In the genomic region with DNA sequence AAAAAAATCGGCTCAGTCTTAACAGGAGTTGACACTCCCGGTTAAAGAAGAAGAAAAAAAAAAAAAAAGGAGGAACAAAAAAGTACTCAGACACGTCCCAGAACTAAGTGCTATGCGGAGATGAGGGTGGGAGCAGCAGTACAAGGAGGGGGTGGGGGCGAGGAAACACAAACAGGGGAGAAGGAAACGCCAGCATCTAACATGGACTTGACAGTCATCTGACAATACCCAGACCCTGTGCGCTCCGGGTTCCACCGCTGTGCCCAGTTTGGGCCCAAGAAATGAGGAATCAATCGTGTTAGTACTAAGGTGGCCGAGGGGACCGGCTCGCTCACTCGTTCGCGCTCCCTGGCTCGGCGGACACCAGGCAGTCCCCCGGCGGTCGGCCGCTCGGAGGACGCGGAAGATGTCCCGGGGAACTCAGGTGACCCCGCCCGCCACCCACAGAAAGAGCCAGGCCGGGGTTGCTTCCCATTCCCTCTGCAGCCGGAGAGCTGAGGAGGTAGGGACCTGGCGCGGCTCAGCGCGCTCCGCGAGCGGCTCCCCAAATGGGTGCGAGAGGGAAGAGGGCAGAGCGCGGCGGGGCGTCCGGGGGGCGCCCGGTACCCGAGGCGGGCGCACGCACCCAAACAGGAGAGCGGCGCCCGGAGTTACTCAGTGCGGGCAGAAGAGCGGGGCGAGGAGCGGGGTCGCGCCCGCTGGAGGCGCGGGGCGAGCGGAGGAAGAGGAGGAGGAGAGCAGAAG, we compare ENCODE assay signal across 1 cellular context.
A peak's percentile ranks its signal among the peaks of the same experiment; 100 is the strongest.
TF ChIP-seq lines count a peak whose summit lies in the region.

No MANE protein-coding gene starts in this region.

TF ChIP-seq in HEK293, 187 proteins besides CTCF, POLR2A, EP300 and RAD21 (continued from another document):
- TF ChIP-seq, protein P1, sequence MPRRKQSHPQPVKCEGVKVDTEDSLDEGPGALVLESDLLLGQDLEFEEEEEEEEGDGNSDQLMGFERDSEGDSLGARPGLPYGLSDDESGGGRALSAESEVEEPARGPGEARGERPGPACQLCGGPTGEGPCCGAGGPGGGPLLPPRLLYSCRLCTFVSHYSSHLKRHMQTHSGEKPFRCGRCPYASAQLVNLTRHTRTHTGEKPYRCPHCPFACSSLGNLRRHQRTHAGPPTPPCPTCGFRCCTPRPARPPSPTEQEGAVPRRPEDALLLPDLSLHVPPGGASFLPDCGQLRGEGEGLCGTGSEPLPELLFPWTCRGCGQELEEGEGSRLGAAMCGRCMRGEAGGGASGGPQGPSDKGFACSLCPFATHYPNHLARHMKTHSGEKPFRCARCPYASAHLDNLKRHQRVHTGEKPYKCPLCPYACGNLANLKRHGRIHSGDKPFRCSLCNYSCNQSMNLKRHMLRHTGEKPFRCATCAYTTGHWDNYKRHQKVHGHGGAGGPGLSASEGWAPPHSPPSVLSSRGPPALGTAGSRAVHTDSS (tag by site-specific recombination; IDR thresholded peaks at IDR 0.05): no peak; the same call in 1 of the 2 replicates
- TF ChIP-seq ZNF629 (tag by site-specific recombination; IDR thresholded peaks at IDR 0.05): no peak
- no peak for TF ChIP-seq ZNF830 (tag by site-specific recombination; IDR thresholded peaks at IDR 0.05; ENCODE audit: low read depth)
- no peak for TF ChIP-seq GLIS1 (tag by site-specific recombination; IDR thresholded peaks at IDR 0.05)
- no peak; the same call in 1 of the 2 replicates for TF ChIP-seq ZNF341 (tag by site-specific recombination; IDR thresholded peaks at IDR 0.05; ENCODE audit: low read depth)
- TF ChIP-seq ZNF555 (tag by site-specific recombination; conservative IDR thresholded peaks at IDR 0.05): no peak
- TF ChIP-seq ZNF626 (tag by site-specific recombination; IDR thresholded peaks at IDR 0.05): no peak
- TF ChIP-seq ZNF266 (tag by site-specific recombination; IDR thresholded peaks at IDR 0.05; ENCODE audit: low read depth): no peak
- TF ChIP-seq ZNF311 (tag by site-specific recombination; IDR thresholded peaks at IDR 0.05; ENCODE audit: borderline replicate concordance): no peak
- no peak for TF ChIP-seq REPIN1 (tag by site-specific recombination; IDR thresholded peaks at IDR 0.05; ENCODE audit: low read depth)
- TF ChIP-seq GLI4 (tag by site-specific recombination; IDR thresholded peaks at IDR 0.05): no peak
- TF ChIP-seq ZNF843 (tag by site-specific recombination; IDR thresholded peaks at IDR 0.05): no peak
- no peak for TF ChIP-seq ZNF560 (tag by site-specific recombination; IDR thresholded peaks at IDR 0.05; ENCODE audit: borderline replicate concordance)
- no peak for TF ChIP-seq ZFP3 (tag by site-specific recombination; IDR thresholded peaks at IDR 0.05; ENCODE audit: low read depth)
- TF ChIP-seq ZNF548 (tag by site-specific recombination; IDR thresholded peaks at IDR 0.05): no peak
- TF ChIP-seq ZNF214 (tag by site-specific recombination; IDR thresholded peaks at IDR 0.05; ENCODE audit: borderline replicate concordance): no peak
- no peak for TF ChIP-seq ZNF112 (tag by site-specific recombination; IDR thresholded peaks at IDR 0.05)
- TF ChIP-seq OSR2 (tag by site-specific recombination; IDR thresholded peaks at IDR 0.05): no peak; the same call in 1 of the 2 replicates
- TF ChIP-seq KLF8 (tag by site-specific recombination; IDR thresholded peaks at IDR 0.05): no peak
- TF ChIP-seq, protein P2, sequence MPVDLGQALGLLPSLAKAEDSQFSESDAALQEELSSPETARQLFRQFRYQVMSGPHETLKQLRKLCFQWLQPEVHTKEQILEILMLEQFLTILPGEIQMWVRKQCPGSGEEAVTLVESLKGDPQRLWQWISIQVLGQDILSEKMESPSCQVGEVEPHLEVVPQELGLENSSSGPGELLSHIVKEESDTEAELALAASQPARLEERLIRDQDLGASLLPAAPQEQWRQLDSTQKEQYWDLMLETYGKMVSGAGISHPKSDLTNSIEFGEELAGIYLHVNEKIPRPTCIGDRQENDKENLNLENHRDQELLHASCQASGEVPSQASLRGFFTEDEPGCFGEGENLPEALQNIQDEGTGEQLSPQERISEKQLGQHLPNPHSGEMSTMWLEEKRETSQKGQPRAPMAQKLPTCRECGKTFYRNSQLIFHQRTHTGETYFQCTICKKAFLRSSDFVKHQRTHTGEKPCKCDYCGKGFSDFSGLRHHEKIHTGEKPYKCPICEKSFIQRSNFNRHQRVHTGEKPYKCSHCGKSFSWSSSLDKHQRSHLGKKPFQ (tag by site-specific recombination; IDR thresholded peaks at IDR 0.05): peak; percentile 46; the same call in 1 of the 2 replicates
- TF ChIP-seq, protein P3, sequence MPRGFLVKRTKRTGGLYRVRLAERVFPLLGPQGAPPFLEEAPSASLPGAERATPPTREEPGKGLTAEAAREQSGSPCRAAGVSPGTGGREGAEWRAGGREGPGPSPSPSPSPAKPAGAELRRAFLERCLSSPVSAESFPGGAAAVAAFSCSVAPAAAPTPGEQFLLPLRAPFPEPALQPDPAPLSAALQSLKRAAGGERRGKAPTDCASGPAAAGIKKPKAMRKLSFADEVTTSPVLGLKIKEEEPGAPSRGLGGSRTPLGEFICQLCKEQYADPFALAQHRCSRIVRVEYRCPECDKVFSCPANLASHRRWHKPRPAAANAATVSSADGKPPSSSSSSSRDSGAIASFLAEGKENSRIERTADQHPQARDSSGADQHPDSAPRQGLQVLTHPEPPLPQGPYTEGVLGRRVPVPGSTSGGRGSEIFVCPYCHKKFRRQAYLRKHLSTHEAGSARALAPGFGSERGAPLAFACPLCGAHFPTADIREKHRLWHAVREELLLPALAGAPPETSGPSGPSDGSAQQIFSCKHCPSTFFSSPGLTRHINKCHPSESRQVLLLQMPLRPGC (tag by site-specific recombination; IDR thresholded peaks at IDR 0.05): no peak; the same call in 1 of the 2 replicates
- TF ChIP-seq, protein P4, sequence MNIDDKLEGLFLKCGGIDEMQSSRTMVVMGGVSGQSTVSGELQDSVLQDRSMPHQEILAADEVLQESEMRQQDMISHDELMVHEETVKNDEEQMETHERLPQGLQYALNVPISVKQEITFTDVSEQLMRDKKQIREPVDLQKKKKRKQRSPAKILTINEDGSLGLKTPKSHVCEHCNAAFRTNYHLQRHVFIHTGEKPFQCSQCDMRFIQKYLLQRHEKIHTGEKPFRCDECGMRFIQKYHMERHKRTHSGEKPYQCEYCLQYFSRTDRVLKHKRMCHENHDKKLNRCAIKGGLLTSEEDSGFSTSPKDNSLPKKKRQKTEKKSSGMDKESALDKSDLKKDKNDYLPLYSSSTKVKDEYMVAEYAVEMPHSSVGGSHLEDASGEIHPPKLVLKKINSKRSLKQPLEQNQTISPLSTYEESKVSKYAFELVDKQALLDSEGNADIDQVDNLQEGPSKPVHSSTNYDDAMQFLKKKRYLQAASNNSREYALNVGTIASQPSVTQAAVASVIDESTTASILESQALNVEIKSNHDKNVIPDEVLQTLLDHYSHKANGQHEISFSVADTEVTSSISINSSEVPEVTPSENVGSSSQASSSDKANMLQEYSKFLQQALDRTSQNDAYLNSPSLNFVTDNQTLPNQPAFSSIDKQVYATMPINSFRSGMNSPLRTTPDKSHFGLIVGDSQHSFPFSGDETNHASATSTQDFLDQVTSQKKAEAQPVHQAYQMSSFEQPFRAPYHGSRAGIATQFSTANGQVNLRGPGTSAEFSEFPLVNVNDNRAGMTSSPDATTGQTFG (tag by site-specific recombination; IDR thresholded peaks at IDR 0.05; ENCODE audit: borderline replicate concordance): no peak
- no peak for TF ChIP-seq SETDB1 (IDR thresholded peaks at IDR 0.05; ENCODE audit: insufficient read length, low read length)
- no peak for TF ChIP-seq ZNF24 (tag by site-specific recombination; IDR thresholded peaks at IDR 0.05)
- TF ChIP-seq ZFP37 (tag by site-specific recombination; IDR thresholded peaks at IDR 0.05): no peak; the same call in none of the 2 replicates
